In the genomic region with DNA sequence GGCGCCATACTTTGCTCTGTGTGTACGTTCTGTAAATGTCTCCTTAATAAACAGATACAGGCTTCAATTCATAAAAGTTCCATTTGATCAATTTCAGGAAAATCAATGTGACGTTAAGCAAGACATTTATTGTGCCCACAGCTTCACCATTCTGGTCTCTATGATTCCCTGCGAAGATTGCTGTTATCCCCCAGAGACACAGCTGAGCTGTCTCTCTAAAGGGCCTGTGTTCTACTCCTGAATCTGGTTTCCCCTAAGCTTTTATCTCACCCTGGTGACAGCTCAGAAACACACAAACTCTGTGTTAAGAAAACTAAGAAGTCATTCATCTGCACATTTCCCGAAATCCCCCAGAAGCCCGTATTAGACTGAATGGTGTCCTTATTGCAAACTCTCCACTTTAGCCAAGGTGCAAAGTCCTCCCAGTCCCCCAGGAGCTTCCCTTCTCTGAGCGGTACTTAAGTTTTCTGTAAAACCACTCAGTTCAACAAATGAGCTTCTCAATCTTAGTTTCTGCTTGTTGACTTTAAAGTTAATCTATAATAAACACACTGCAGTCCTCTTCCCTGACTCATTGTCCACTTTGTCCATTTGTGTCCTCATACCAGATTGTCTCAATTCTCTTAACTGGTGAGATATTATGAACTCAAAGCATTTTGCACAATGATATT, we compare ENCODE assay signal across 9 cellular contexts. TPM values are rescaled to one million over a fixed set of nuclear protein-coding genes. Genes with fewer than 3 reads are reported as not detected.
DNase-seq lines count a peak whose midpoint lies in the region; ATAC-seq and TF ChIP-seq lines count a peak whose summit lies in the region.
"Had no signal": no experiment of that assay in that cellular context is flagged by ENCODE, and none has a peak within 500 bp of the region (broad histone marks: within the 10 kb centered on the region; RNA-seq: fewer than 3 reads in every experiment).

No MANE protein-coding gene starts in this region.

- no peak overlapping the region for H3K4me3 ChIP-seq in foreskin fibroblast (ENCODE audit: low read depth in 1 of 2, low read length in 2 of 2)

- H3K27me3 Mint-ChIP-seq in activated CD4-positive, alpha-beta T cell treated with anti-CD3 and anti-CD28 coated beads for 36 hours = no peaks in the 10 kb centered on the region
- H3K27me3 Mint-ChIP-seq in stimulated activated naive B cell treated with anti-CD40 and anti-IgM and Interleukin-4, amounts not matched to agents 10 μg/mL and 1 μg/mL and 100 μg/mL, for 72 hours = no peaks in the 10 kb centered on the region

- POLR2A ChIA-PET in activated CD4-positive, alpha-beta T cell treated with anti-CD3 and anti-CD28 coated beads for 36 hours (lab: Charles Lee) = interaction anchor here (0.7 kb wide), 1 partner anchor 10 kb away, joined by 7 read pairs; no protein-coding TSS in a partner anchor

- H3K9me3 Mint-ChIP-seq in activated CD4-positive, alpha-beta T cell treated with anti-CD3 and anti-CD28 coated beads for 36 hours (ENCODE audit: low read depth) = no peaks in the 10 kb centered on the region
- no peaks in the 10 kb centered on the region for H3K9me3 Mint-ChIP-seq in stimulated activated naive B cell treated with anti-CD40 and anti-IgM and Interleukin-4, amounts not matched to agents 10 μg/mL and 1 μg/mL and 100 μg/mL, for 72 hours

- no peak for ATAC-seq in activated CD4-positive, alpha-beta T cell treated with anti-CD3 and anti-CD28 coated beads for 36 hours
- ATAC-seq in stimulated activated naive B cell treated with anti-CD40 and anti-IgM and Interleukin-4, amounts not matched to agents 10 μg/mL and 1 μg/mL and 100 μg/mL, for 72 hours (replicated peaks) = peak; percentile 55 to 58
- no peak for ATAC-seq in GM21825 (IDR thresholded peaks at IDR 0.05; ENCODE audit: unreplicated experiment)

- intact Hi-C loops in activated CD4-positive, alpha-beta T cell treated with anti-CD3 and anti-CD28 coated beads for 36 hours (cut with DNase I, micrococcal nuclease) = loop anchor here (2.0 to 5.0 kb wide), 2 partner anchors 35 to 143 kb away; partner anchors contain the start of genes TCF7 (in 1 of the 2) and VDAC1 (in 1 of the 2)

- peaks cover 43% of the 10 kb centered on the region for H3K4me1 Mint-ChIP-seq in activated CD4-positive, alpha-beta T cell treated with anti-CD3 and anti-CD28 coated beads for 36 hours
- peaks cover 34 to 52% of the 10 kb centered on the region in 2 donors for H3K4me1 Mint-ChIP-seq in stimulated activated naive B cell treated with anti-CD40 and anti-IgM and Interleukin-4, amounts not matched to agents 10 μg/mL and 1 μg/mL and 100 μg/mL, for 72 hours

- peaks cover 36% of the 10 kb centered on the region for H3K36me3 Mint-ChIP-seq in activated CD4-positive, alpha-beta T cell treated with anti-CD3 and anti-CD28 coated beads for 36 hours (ENCODE audit: low read depth)
- peaks cover 28 to 41% of the 10 kb centered on the region in 2 donors for H3K36me3 Mint-ChIP-seq in stimulated activated naive B cell treated with anti-CD40 and anti-IgM and Interleukin-4, amounts not matched to agents 10 μg/mL and 1 μg/mL and 100 μg/mL, for 72 hours

- peak overlapping the region; percentile 90 for H3K27ac Mint-ChIP-seq in activated CD4-positive, alpha-beta T cell treated with anti-CD3 and anti-CD28 coated beads for 36 hours
- peak overlapping the region; percentile 98 for H3K27ac Mint-ChIP-seq in stimulated activated naive B cell treated with anti-CD40 and anti-IgM and Interleukin-4, amounts not matched to agents 10 μg/mL and 1 μg/mL and 100 μg/mL, for 72 hours

- no peak for TF ChIP-seq CTCF in foreskin fibroblast (IDR thresholded peaks at IDR 0.05; ENCODE audit: low read depth, low read length)

- CTCF ChIA-PET in activated CD4-positive, alpha-beta T cell treated with anti-CD3 and anti-CD28 coated beads for 36 hours (lab: Charles Lee) = interaction anchor here (0.6 to 2.1 kb wide), 8 partner anchors 10 to 558 kb away, joined by 3 to 9 read pairs (median 4); no protein-coding TSS in a partner anchor

- H3K4me3 Mint-ChIP-seq in activated CD4-positive, alpha-beta T cell treated with anti-CD3 and anti-CD28 coated beads for 36 hours = peak overlapping the region; percentile 94
- H3K4me3 Mint-ChIP-seq in stimulated activated naive B cell treated with anti-CD40 and anti-IgM and Interleukin-4, amounts not matched to agents 10 μg/mL and 1 μg/mL and 100 μg/mL, for 72 hours = peak overlapping the region; percentile 97 to 98

- DNase-seq in activated CD4-positive, alpha-beta T cell treated with anti-CD3 and anti-CD28 coated beads for 36 hours = no peak
- DNase-seq in activated CD4-positive, alpha-beta T cell treated with anti-CD3 and anti-CD28 coated beads for 1 hour = no peak
- peak; percentile 51 for DNase-seq in RPMI7951 (ENCODE audit: low read depth)
- peak; percentile 45 to 67 for DNase-seq in foreskin fibroblast
- DNase-seq in stimulated activated naive B cell treated with anti-CD40 and anti-IgM and Interleukin-4, amounts not matched to agents 10 μg/mL and 1 μg/mL and 100 μg/mL, for 72 hours = peak; percentile 54
- no peak for DNase-seq in stimulated activated naive CD4-positive, alpha-beta T cell (lab: John Stamatoyannopoulos, UW)
- DNase-seq in central memory CD4-positive, alpha-beta T cell = no peak
- DNase-seq: NCI-H446 had no signal

RNA-seq across cellular contexts. Expression of gene C5orf15, which starts 1.4 kb away (rescaled TPM):
- total RNA-seq in activated CD4-positive, alpha-beta T cell treated with anti-CD3 and anti-CD28 coated beads for 36 hours = 10 to 100 TPM; 28.7 to 38.7 TPM
- 213 and 256 TPM in 2 replicates for total RNA-seq in RPMI7951 (2014; rRNA removed; shearing (Covaris generic))

RNA-seq across cellular contexts. Expression of gene VDAC1, which starts 35.0 kb away (rescaled TPM):
- 100 to 1,000 TPM; 482 to 486 TPM for total RNA-seq in activated CD4-positive, alpha-beta T cell treated with anti-CD3 and anti-CD28 coated beads for 36 hours
- total RNA-seq in RPMI7951 (2014; rRNA removed; shearing (Covaris generic)) = 387 and 419 TPM in 2 replicates

Comparison
In these comparisons a context has a peak if more than half of its experiments do, and no peak if none do; other contexts are left out.
1. ATAC-seq: peak in stimulated activated naive B cell treated with anti-CD40 and anti-IgM and Interleukin-4, amounts not matched to agents 10 μg/mL and 1 μg/mL and 100 μg/mL, for 72 hours (2 of 2); none in activated CD4-positive, alpha-beta T cell treated with anti-CD3 and anti-CD28 coated beads for 36 hours (single experiment) and GM21825 (single experiment).
2. DNase-seq: peak in RPMI7951 (single experiment), foreskin fibroblast (2 of 2) and stimulated activated naive B cell treated with anti-CD40 and anti-IgM and Interleukin-4, amounts not matched to agents 10 μg/mL and 1 μg/mL and 100 μg/mL, for 72 hours (single experiment); none in activated CD4-positive, alpha-beta T cell treated with anti-CD3 and anti-CD28 coated beads for 36 hours (single experiment), activated CD4-positive, alpha-beta T cell treated with anti-CD3 and anti-CD28 coated beads for 1 hour (single experiment), stimulated activated naive CD4-positive, alpha-beta T cell (0 of 6) and central memory CD4-positive, alpha-beta T cell (single experiment).